In genomic region chr3:105868745-105869530, GRCh38 we compare ENCODE assay signal across 8 cellular contexts. TPM values are rescaled to one million over a fixed set of nuclear protein-coding genes. Genes with fewer than 3 reads are reported as not detected.
DNase-seq lines count a peak whose midpoint lies in the region; ATAC-seq and TF ChIP-seq lines count a peak whose summit lies in the region.

Gene CBLB (minus strand): TSS chr3:105869012. CDS start chr3:105867577, 1,435 bp downstream.

- ATAC-seq in GM21737 (IDR thresholded peaks at IDR 0.05; ENCODE audit: unreplicated experiment) = peak; percentile 85

- no peak for TF ChIP-seq CTCF in KMS-11 (conservative IDR thresholded peaks at IDR 0.05; ENCODE audit: low read depth, low read length)
- peak in 1 of 6 experiments; percentile 15 for TF ChIP-seq CTCF in Peyer's patch (IDR thresholded peaks at IDR 0.05)

- H2AFZ ChIP-seq in KMS-11 (ENCODE audit: low read depth) = peak within 1 kb of the TSS; percentile 66

- H3K4me2 ChIP-seq in KMS-11 = peak within 1 kb of the TSS; percentile 50

- WGBS in esophagus, 2 donors = 1% methylated on average over 56 to 67 of the region's 67 CpGs

- H3K9ac ChIP-seq in KMS-11 = peak within 1 kb of the TSS; percentile 12; the same call in 1 of the 2 replicates
- H3K9ac ChIP-seq in mucosa of stomach (ENCODE audit: low read length) = peak within 1 kb of the TSS; percentile 85

- H3K4me3 ChIP-seq in KMS-11 (IDR thresholded peaks at IDR 0.05; ENCODE audit: insufficient read depth, low read depth, low read length) (peak within 1 kb of the TSS; percentile 26), Peyer's patch (peak within 1 kb of the TSS; percentile 81 to 96 (median 82)), esophagus (ENCODE audit: low read depth in 1 of 2, low read length in 2 of 2) (peak within 1 kb of the TSS; percentile 68 to 72), mucosa of stomach (ENCODE audit: low read length) (peak within 1 kb of the TSS; percentile 71)

- peak; percentile 94 for DNase-seq in DMS53 (lab: John Stamatoyannopoulos, UW)
- DNase-seq in Peyer's patch = peak; percentile 87 to 96 (median 95)
- DNase-seq in activated T-cell treated with anti-CD3 and anti-CD28 coated beads, Interleukin-2, amount 50 U/mL, for 48 hours = peak; percentile 92 to 93
- peak; percentile 57 to 62 for DNase-seq in stimulated activated CD8-positive, alpha-beta memory T cell treated with anti-CD3 and anti-CD28 coated beads, Interleukin-7, amount 100 ng/mL, for 1 hour (ENCODE audit: low read depth in 2 of 2)

- no peaks in the 10 kb centered on the region; the same call in 1 of the 2 replicates for H3K27me3 ChIP-seq in KMS-11 (ENCODE audit: insufficient read depth, low read depth)
- no peaks in the 10 kb centered on the region for H3K27me3 ChIP-seq in Peyer's patch
- H3K27me3 ChIP-seq in esophagus (ENCODE audit: control insufficient read depth in 1 of 2, insufficient read depth in 2 of 2, low read length in 2 of 2) = no peaks in the 10 kb centered on the region
- H3K27me3 ChIP-seq in mucosa of stomach (ENCODE audit: control insufficient read depth, insufficient read depth, low read length) = no peaks in the 10 kb centered on the region

- H3K36me3 ChIP-seq in KMS-11 (ENCODE audit: insufficient read depth) (no peaks in the 10 kb centered on the region), Peyer's patch (peaks cover 0 to 7% (median 0%) of the 10 kb centered on the region in 3 donors), esophagus (ENCODE audit: control insufficient read depth in 2 of 2, insufficient read depth in 2 of 2, low read length in 1 of 2) (no peaks in the 10 kb centered on the region), mucosa of stomach (ENCODE audit: control insufficient read depth, insufficient read depth, low read length) (no peaks in the 10 kb centered on the region)

- H4K20me1 ChIP-seq in KMS-11 (ENCODE audit: insufficient read depth) = no peaks in the 10 kb centered on the region

- no peak within 1 kb of the TSS for H3K27ac ChIP-seq in KMS-11
- peak within 1 kb of the TSS; percentile 92 to 97 (median 93) for H3K27ac ChIP-seq in Peyer's patch
- H3K27ac ChIP-seq in esophagus (ENCODE audit: low read depth in 2 of 2, low read length in 1 of 2) = peak within 1 kb of the TSS; percentile 94 to 97

- no peaks in the 10 kb centered on the region for H3K9me3 ChIP-seq in Peyer's patch
- H3K9me3 ChIP-seq in esophagus (ENCODE audit: control insufficient read depth in 2 of 2, insufficient read depth in 1 of 2, low read depth in 1 of 2, low read length in 1 of 2) = no peaks in the 10 kb centered on the region
- H3K9me3 ChIP-seq in mucosa of stomach (ENCODE audit: control insufficient read depth, low read length) = no peaks in the 10 kb centered on the region

- H3K79me2 ChIP-seq in KMS-11 (ENCODE audit: insufficient read depth, low read depth) = no peaks in the 10 kb centered on the region

- H3K4me1 ChIP-seq in KMS-11 (ENCODE audit: low read depth, poor library complexity, severe bottlenecking) = peaks cover 24% of the 10 kb centered on the region
- peaks cover 0 to 25% (median 0%) of the 10 kb centered on the region in 4 donors for H3K4me1 ChIP-seq in Peyer's patch
- H3K4me1 ChIP-seq in esophagus (ENCODE audit: control insufficient read depth in 2 of 2, insufficient read depth in 2 of 2, low read length in 1 of 2) = no peaks in the 10 kb centered on the region
- peaks cover 16% of the 10 kb centered on the region for H3K4me1 ChIP-seq in mucosa of stomach (ENCODE audit: control insufficient read depth, insufficient read depth, low read length)

- TF ChIP-seq POLR2A in Peyer's patch (IDR thresholded peaks at IDR 0.05) = peak; percentile 62 to 79

RNA-seq across cellular contexts. Expression of gene CBLB, which starts in this region (rescaled TPM):
- 100 to 1,000 TPM in 1 of 4 donors, 10 to 100 TPM in 3; 58.6 to 112 (median 84.5) TPM for total RNA-seq in Peyer's patch
- 1 to 10 TPM; 3.8 to 4.8 TPM for polyA plus RNA-seq in esophagus

Comparison
In these comparisons a context has a peak if more than half of its experiments do, and no peak if none do; other contexts are left out.
1. H3K4me3 ChIP-seq: peak in every context shown above with its lines; median percentile 82 in Peyer's patch; 71 in mucosa of stomach; 70 in esophagus; 26 in KMS-11.